In genomic region chr17:58666858-58667267, GRCh38 we compare ENCODE assay signal across 8 cellular contexts. TPM values are rescaled to one million over a fixed set of nuclear protein-coding genes. Genes with fewer than 3 reads are reported as not detected.
A peak's percentile ranks its signal among the peaks of the same experiment; 100 is the strongest.
DNase-seq lines count a peak whose midpoint lies in the region; ATAC-seq lines count a peak whose summit lies in the region.

No MANE protein-coding gene starts in this region.

- no peaks in the 10 kb centered on the region for H3K9me3 ChIP-seq in adipocyte (ENCODE audit: control insufficient read depth, low read length)

- H3K36me3 Mint-ChIP-seq in immature natural killer cell = no peaks in the 10 kb centered on the region
- no peaks in the 10 kb centered on the region for H3K36me3 Mint-ChIP-seq in activated T-helper 2 cell treated with anti-CD3 and anti-CD28 coated beads, Interferon-gamma antibody, Interleukin-2, Interleukin-4, amounts not matched to agents 10 μg/mL and 5 μg/mL and 100 μg/mL, durations not matched to agents 14 hours and 24 hours and 36 hours (ENCODE audit: low read depth)

- peaks cover 5 to 9% (median 7%) of the 10 kb centered on the region in 3 donors for H3K27me3 Mint-ChIP-seq in immature natural killer cell (ENCODE audit: low read depth in 3 of 3)
- peaks cover 14% of the 10 kb centered on the region for H3K27me3 Mint-ChIP-seq in activated T-helper 2 cell treated with anti-CD3 and anti-CD28 coated beads, Interferon-gamma antibody, Interleukin-2, Interleukin-4, amounts not matched to agents 10 μg/mL and 5 μg/mL and 100 μg/mL, durations not matched to agents 14 hours and 24 hours and 36 hours (ENCODE audit: low read depth)

- intact Hi-C loops in activated T-helper 2 cell treated with anti-CD3 and anti-CD28 coated beads, Interferon-gamma antibody, Interleukin-2, Interleukin-4, amounts not matched to agents 10 μg/mL and 5 μg/mL and 100 μg/mL, durations not matched to agents 14 hours and 24 hours and 36 hours (cut with micrococcal nuclease) = no loop called here

- no peaks in the 10 kb centered on the region for H3K9me3 Mint-ChIP-seq in immature natural killer cell
- no peaks in the 10 kb centered on the region for H3K9me3 Mint-ChIP-seq in activated T-helper 2 cell treated with anti-CD3 and anti-CD28 coated beads, Interferon-gamma antibody, Interleukin-2, Interleukin-4, amounts not matched to agents 10 μg/mL and 5 μg/mL and 100 μg/mL, durations not matched to agents 14 hours and 24 hours and 36 hours

- no peaks in the 10 kb centered on the region for H3K36me3 ChIP-seq in adipocyte (ENCODE audit: control insufficient read depth, insufficient read depth, low read length, severe bottlenecking)

- no peak overlapping the region for H3K4me3 ChIP-seq in adipocyte (ENCODE audit: low read length)

- DNase-seq in COR-L47 (lab: John Stamatoyannopoulos, UW) (peak; percentile 53), NOMO-1 treated with dmso at 0.1 percent for 144 hours (lab: John Stamatoyannopoulos, UW; ENCODE audit: unreplicated experiment) (peak; percentile 80), adipocyte (ENCODE audit: low read depth) (peak; percentile 75), immature natural killer cell (peak; percentile 14 to 30 (median 18)), NCI-H187 (lab: John Stamatoyannopoulos, UW) (no peak)
- peak; percentile 20 to 28 for DNase-seq in stimulated activated CD4-positive, alpha-beta T cell treated with anti-CD3 and anti-CD28 coated beads, Interleukin-4, amount 100 ng/mL, for 48 hours (ENCODE audit: low read depth in 2 of 2)
- DNase-seq in activated T-helper 2 cell treated with anti-CD3 and anti-CD28 coated beads, Interferon-gamma antibody, Interleukin-2, Interleukin-4, amounts not matched to agents 10 μg/mL and 5 μg/mL and 100 μg/mL, durations not matched to agents 14 hours and 24 hours and 36 hours (ENCODE audit: low spot score) = no peak

- peak overlapping the region in 4 of 5 donors; percentile 6 to 78 (median 44) for H3K4me3 Mint-ChIP-seq in immature natural killer cell
- no peak overlapping the region for H3K4me3 Mint-ChIP-seq in activated T-helper 2 cell treated with anti-CD3 and anti-CD28 coated beads, Interferon-gamma antibody, Interleukin-2, Interleukin-4, amounts not matched to agents 10 μg/mL and 5 μg/mL and 100 μg/mL, durations not matched to agents 14 hours and 24 hours and 36 hours (ENCODE audit: low read depth)

- no peaks in the 10 kb centered on the region for H3K4me1 ChIP-seq in adipocyte (ENCODE audit: control insufficient read depth, insufficient read depth, low read length)

- H3K27me3 ChIP-seq in adipocyte (replicated peaks; ENCODE audit: control insufficient read depth, insufficient read depth, low read length) = no peaks in the 10 kb centered on the region

- peaks cover 4 to 7% of the 10 kb centered on the region in 2 donors for H3K4me1 Mint-ChIP-seq in immature natural killer cell
- H3K4me1 Mint-ChIP-seq in activated T-helper 2 cell treated with anti-CD3 and anti-CD28 coated beads, Interferon-gamma antibody, Interleukin-2, Interleukin-4, amounts not matched to agents 10 μg/mL and 5 μg/mL and 100 μg/mL, durations not matched to agents 14 hours and 24 hours and 36 hours (ENCODE audit: low read depth) = peaks cover 7% of the 10 kb centered on the region

- H3K27ac Mint-ChIP-seq in immature natural killer cell = peak overlapping the region in 1 of 6 donors; percentile 72
- no peak overlapping the region for H3K27ac Mint-ChIP-seq in activated T-helper 2 cell treated with anti-CD3 and anti-CD28 coated beads, Interferon-gamma antibody, Interleukin-2, Interleukin-4, amounts not matched to agents 10 μg/mL and 5 μg/mL and 100 μg/mL, durations not matched to agents 14 hours and 24 hours and 36 hours

- no peak for ATAC-seq in GM21360 (IDR thresholded peaks at IDR 0.05; ENCODE audit: unreplicated experiment)

- H3K9ac ChIP-seq in adipocyte (ENCODE audit: low read length) = no peak overlapping the region

RNA-seq across cellular contexts. Expression of gene TEX14, which starts 25.0 kb away (rescaled TPM):
- polyA plus RNA-seq in immature natural killer cell = not detected
- total RNA-seq in activated T-helper 2 cell treated with anti-CD3 and anti-CD28 coated beads, Interferon-gamma antibody, Interleukin-2, Interleukin-4, amounts not matched to agents 10 μg/mL and 5 μg/mL and 100 μg/mL, durations not matched to agents 14 hours and 24 hours and 36 hours = 0.09 and 0.18 TPM in 2 replicates

RNA-seq across cellular contexts. Expression of gene RAD51C, which starts 25.5 kb away (rescaled TPM):
- 10 to 100 TPM; 25.3 to 78.8 (median 44.0) TPM for polyA plus RNA-seq in immature natural killer cell
- total RNA-seq in activated T-helper 2 cell treated with anti-CD3 and anti-CD28 coated beads, Interferon-gamma antibody, Interleukin-2, Interleukin-4, amounts not matched to agents 10 μg/mL and 5 μg/mL and 100 μg/mL, durations not matched to agents 14 hours and 24 hours and 36 hours = 58.1 and 62.7 TPM in 2 replicates

Comparison
In these comparisons a context has a peak if more than half of its experiments do, and no peak if none do; other contexts are left out.
1. DNase-seq: peak in COR-L47 (single experiment), NOMO-1 treated with dmso at 0.1 percent for 144 hours (single experiment), adipocyte (single experiment), immature natural killer cell (3 of 3) and stimulated activated CD4-positive, alpha-beta T cell treated with anti-CD3 and anti-CD28 coated beads, Interleukin-4, amount 100 ng/mL, for 48 hours (2 of 2); none in NCI-H187 (0 of 2) and activated T-helper 2 cell treated with anti-CD3 and anti-CD28 coated beads, Interferon-gamma antibody, Interleukin-2, Interleukin-4, amounts not matched to agents 10 μg/mL and 5 μg/mL and 100 μg/mL, durations not matched to agents 14 hours and 24 hours and 36 hours (single experiment).